ENCODE assay signal across 26 cellular contexts in the genomic region with DNA sequence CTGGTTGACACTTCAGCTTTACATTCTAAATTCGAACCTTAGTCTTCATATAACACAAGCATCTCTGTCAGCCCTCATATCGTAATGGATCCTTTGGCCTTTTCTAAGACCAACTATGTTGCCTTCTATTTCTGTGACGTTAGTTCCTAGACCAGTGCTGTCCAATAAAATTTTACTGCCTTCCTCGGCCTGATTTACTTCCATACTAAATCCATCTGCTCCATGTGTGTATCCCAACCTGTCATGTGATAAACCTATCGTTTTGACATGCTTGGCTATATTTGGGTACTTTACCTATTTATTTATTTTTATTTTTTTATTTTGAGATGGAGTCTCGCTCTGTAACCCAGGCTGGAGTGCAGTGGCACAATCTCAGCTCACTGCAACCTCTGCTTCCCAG.
"Had no signal": no experiment of that assay in that cellular context is flagged by ENCODE, and none has a peak within 500 bp of the region (broad histone marks: within the 10 kb centered on the region; RNA-seq: fewer than 3 reads in every experiment).

No MANE protein-coding gene starts in this region.

- H3K4me3 ChIP-seq: neural progenitor cell, ovary, psoas muscle, skin epidermis, smooth muscle cell, spleen, thoracic aorta, thyroid gland, tibial nerve, upper lobe of left lung, vagina had no signal

- FAIRE-seq: urothelium cell line had no signal

- H3K27me3 ChIP-seq: neural progenitor cell, ovary, spleen, thyroid gland, tibial nerve, upper lobe of left lung, vagina had no signal

- DNase-seq: naive thymus-derived CD4-positive, alpha-beta T cell; natural killer cell; occipital lobe; ovary; psoas muscle; right cardiac atrium; spleen; stimulated activated CD4-positive, alpha-beta T cell treated with anti-CD3 and anti-CD28 coated beads, Interleukin-12 subunit alpha, Interleukin-12 subunit beta, amount 100 ng/mL, for 4 hours; stimulated activated CD4-positive, alpha-beta T cell treated with anti-CD3 and anti-CD28 coated beads, Interleukin-2, amount 100 ng/mL, for 24 hours; stimulated activated CD4-positive, alpha-beta T cell treated with anti-CD3 and anti-CD28 coated beads, Interleukin-2, amount 100 ng/mL, for 48 hours; stimulated activated CD4-positive, alpha-beta T cell treated with anti-CD3 and anti-CD28 coated beads, Interleukin-4, amount 100 ng/mL, for 24 hours; stimulated activated naive B cell treated with anti-CD40 and anti-IgM and Interleukin-4, amounts not matched to agents 10 μg/mL and 1 μg/mL and 100 μg/mL, for 72 hours; stimulated activated naive CD4-positive, alpha-beta T cell treated with Interleukin-2 at 50 U/mL for 16 hours; stimulated activated naive CD8-positive, alpha-beta T cell treated with anti-CD3 and anti-CD28 coated beads, Interleukin-15, amount 100 ng/mL, for 72 hours; thyroid gland; upper lobe of left lung had no signal

- H3K27ac ChIP-seq: neural progenitor cell, ovary, parathyroid adenoma, psoas muscle, skin epidermis, spleen, thoracic aorta, thyroid gland, tibial nerve, upper lobe of left lung, vagina had no signal

- H3K36me3 ChIP-seq: neural progenitor cell, ovary had no signal

- H3K4me1 ChIP-seq: neural progenitor cell, psoas muscle, spleen, thyroid gland, tibial nerve, upper lobe of left lung, vagina had no signal

- H3K4me2 ChIP-seq: neural progenitor cell, smooth muscle cell had no signal

- H2AFZ ChIP-seq: neural progenitor cell, parathyroid adenoma had no signal

- H3K9me3 ChIP-seq: ovary, psoas muscle, spleen, thoracic aorta, thyroid gland, tibial nerve, upper lobe of left lung, vagina had no signal

- ATAC-seq: naive thymus-derived CD4-positive, alpha-beta T cell; natural killer cell; psoas muscle; right cardiac atrium; sciatic nerve; stimulated activated effector memory CD8-positive, alpha-beta T cell treated with anti-CD3 and anti-CD28 coated beads, Interleukin-12 subunit alpha, Interleukin-12 subunit beta, amount 100 ng/mL, for 72 hours; stimulated activated naive B cell treated with anti-CD40 and anti-IgM and Interleukin-4, amounts not matched to agents 10 μg/mL and 1 μg/mL and 100 μg/mL, for 72 hours; stimulated activated naive CD8-positive, alpha-beta T cell treated with anti-CD3 and anti-CD28 coated beads, Interleukin-15, amount 100 ng/mL, for 72 hours had no signal

- H3K9ac ChIP-seq: neural progenitor cell, parathyroid adenoma had no signal
